In genomic region chr3:112013784-112014143, GRCh38 we compare ENCODE assay signal across 10 cellular contexts. TPM values are rescaled to one million over a fixed set of nuclear protein-coding genes. Genes with fewer than 3 reads are reported as not detected.
A peak's percentile ranks its signal among the peaks of the same experiment; 100 is the strongest.
DNase-seq lines count a peak whose midpoint lies in the region; ATAC-seq, FAIRE-seq and TF ChIP-seq lines count a peak whose summit lies in the region.
"Had no signal": no experiment of that assay in that cellular context is flagged by ENCODE, and none has a peak within 500 bp of the region (broad histone marks: within the 10 kb centered on the region; RNA-seq: fewer than 3 reads in every experiment).

No MANE protein-coding gene starts in this region.

- in situ Hi-C loops in HepG2 (cut with HindIII; ENCODE audit: extremely low pct_ligation_motif_present, low pct_unique_long_range_greater_than_20kb) = no loop called here

- TF ChIP-seq POLR2A in HepG2 (IDR thresholded peaks at IDR 0.05; ENCODE audit: insufficient read depth in 1 of 2, low read depth in 2 of 2, low read length in 2 of 2) = no peak

- peak overlapping the region; percentile 99 for H3K4me2 ChIP-seq in HepG2 (ENCODE audit: low read depth, low read length)

- H3K4me3 ChIP-seq in HepG2 (replicated peaks in 1 of 3; ENCODE audit: insufficient read depth in 1 of 3, low read depth in 2 of 3, low read length in 3 of 3) = no peak overlapping the region

- TF ChIP-seq RAD21 in HepG2 (CRISPR knock-in tag; IDR thresholded peaks at IDR 0.05) = no peak

- no TSS peak for BruUV-seq in HepG2 (replicated peaks; lab: Mats Ljungman, UMichigan)

- no peaks in the 10 kb centered on the region for H3K36me3 ChIP-seq in HepG2 (replicated peaks in 1 of 2; ENCODE audit: control insufficient read depth in 1 of 2, insufficient read depth in 2 of 2, low read length in 2 of 2)

- intact Hi-C loops in HepG2 (cut with micrococcal nuclease; ENCODE audit: unreplicated experiment) = loop anchor here (1.0 to 10.0 kb wide), 3 partner anchors 24 to 439 kb away; no protein-coding TSS in a partner anchor

- no peak for TF ChIP-seq EP300 in HepG2 (IDR thresholded peaks at IDR 0.05; ENCODE audit: low read depth in 2 of 2, low read length in 2 of 2)
- no peak for TF ChIP-seq EP300 in HepG2 (CRISPR knock-in tag; IDR thresholded peaks at IDR 0.05; ENCODE audit: borderline replicate concordance)

- no peaks in the 10 kb centered on the region for H4K20me1 ChIP-seq in HepG2 (ENCODE audit: insufficient read depth, low read length)

- peak; percentile 16 for ATAC-seq in GM18858 (IDR thresholded peaks at IDR 0.05; ENCODE audit: unreplicated experiment)
- peak; percentile 46 for ATAC-seq in GM21723 (IDR thresholded peaks at IDR 0.05; ENCODE audit: unreplicated experiment)
- peak; percentile 36 for ATAC-seq in HG03457 (IDR thresholded peaks at IDR 0.05; ENCODE audit: unreplicated experiment)
- ATAC-seq in HepG2 = peak; percentile 18; the same call in 2 of the 3 replicates

- DNase-seq in HepG2 (ENCODE audit: low spot score) (no peak), H4 (ENCODE audit: low spot score) (no peak), occipital lobe (lab: John Stamatoyannopoulos, UW) (no peak), NCI-H146 (lab: John Stamatoyannopoulos, UW) (no peak), NCI-H748 (lab: John Stamatoyannopoulos, UW; ENCODE audit: unreplicated experiment) (no peak)
- DNase-seq: NCI-H524 treated with DMSO at 0.1 percent for 48 hours had no signal

- no peaks in the 10 kb centered on the region for H3K79me2 ChIP-seq in HepG2 (ENCODE audit: insufficient read depth, low read length)

- peaks cover 0 to 5% of the 10 kb centered on the region in 2 experiments; a peak in 1 of 5 replicates for H3K27me3 ChIP-seq in HepG2 (ENCODE audit: control insufficient read depth in 1 of 2, insufficient read depth in 2 of 2, low read length in 2 of 2)

- H3K9me3 ChIP-seq in HepG2 (ENCODE audit: low read length) = no peaks in the 10 kb centered on the region

- no peak for FAIRE-seq in HepG2 (lab: Jason Lieb, UNC)

- POLR2A ChIA-PET in HepG2 (lab: Yijun Ruan, JAX) = interaction anchor here (0.6 to 1.7 kb wide), 5 partner anchors 8 to 35 kb away, joined by 3 to 21 read pairs (median 5); partner anchors contain the start of genes ABHD10 and TAGLN3

- CTCF ChIA-PET in HepG2 (lab: Yijun Ruan, JAX; ENCODE audit: low intra/inter-chr PET ratio, low total read pairs) = interaction anchor here (2.0 to 2.3 kb wide), 2 partner anchors 25 to 345 kb away, joined by 6 to 28 read pairs; no protein-coding TSS in a partner anchor

- WGBS in HepG2 (ENCODE audit: low lambda C conversion rate) = 16% methylated on average over 5 of the region's 5 CpGs

- no peak for TF ChIP-seq CTCF in HepG2 (CRISPR knock-in tag; IDR thresholded peaks at IDR 0.05)

- H3K4me1 ChIP-seq in HepG2 (ENCODE audit: insufficient read depth, low read length) = peaks cover 12% of the 10 kb centered on the region

- H2AFZ ChIP-seq in HepG2 (ENCODE audit: low read length) = no peak overlapping the region

- no peak overlapping the region for H3K9ac ChIP-seq in HepG2 (ENCODE audit: insufficient read depth, low read depth, low read length)

- H3K27ac ChIP-seq in HepG2 (ENCODE audit: extremely low read length, insufficient read depth, low read length) = no peak overlapping the region

TF ChIP-seq in HepG2, 621 proteins besides CTCF, POLR2A, EP300 and RAD21 (continues in another document):
- TF ChIP-seq STAT5B (CRISPR knock-in tag; IDR thresholded peaks at IDR 0.05) (no peak), MTF1 (CRISPR knock-in tag; IDR thresholded peaks at IDR 0.05) (no peak), CAMTA2 (CRISPR knock-in tag; IDR thresholded peaks at IDR 0.05; ENCODE audit: borderline replicate concordance) (no peak), ELF4 (CRISPR knock-in tag; IDR thresholded peaks at IDR 0.05; ENCODE audit: borderline replicate concordance) (no peak), ZNF234 (CRISPR knock-in tag; conservative IDR thresholded peaks at IDR 0.05) (no peak)

RNA-seq across cellular contexts. Expression of gene TAGLN3, which starts 15.0 kb away (rescaled TPM):
- total RNA-seq in HepG2 (2016; rRNA removed; fragmentation: Illumina TruSeq; extraction: Trizol) (0.80 and 0.91 TPM in 2 replicates), occipital lobe (151 TPM)
- total RNA-seq in HepG2 (2016; cell fraction: cytosol; rRNA removed; fragmentation: Illumina TruSeq; extraction: Trizol; ENCODE audit: low read depth) = 0.40 and 0.71 TPM in 2 replicates
- total RNA-seq in HepG2 (2016; cell fraction: insoluble cytoplasmic fraction; rRNA removed; fragmentation: Illumina TruSeq; extraction: Trizol) = 0.43 and 0.77 TPM in 2 replicates
- 0.34 and 0.86 TPM in 2 replicates for total RNA-seq in HepG2 (2016; cell fraction: membrane; rRNA removed; fragmentation: Illumina TruSeq; extraction: Trizol)
- not detected in 2 replicates for total RNA-seq in HepG2 (2016; cell fraction: nucleus; rRNA removed; fragmentation: Illumina TruSeq; extraction: Trizol)
- 0.51 and 0.60 TPM in 2 replicates for polyA plus RNA-seq in HepG2 (2011; rRNA removed)
- 0.35 and 0.43 TPM in 2 replicates for polyA plus RNA-seq in HepG2 (2011; cell fraction: cytosol; rRNA removed)
- 0.45 and 0.47 TPM in 2 replicates for polyA plus RNA-seq in HepG2 (2011; cell fraction: nucleus; rRNA removed)
- polyA plus RNA-seq in HepG2 (2012) = not detected in 2 replicates
- polyA plus RNA-seq in HepG2 (2016; cell fraction: cytosol; fragmentation: Illumina TruSeq; extraction: Trizol; ENCODE audit: low read depth) = 0.47 and 0.54 TPM in 2 replicates
- 0.81 and 0.86 TPM in 2 replicates for polyA plus RNA-seq in HepG2 (2016; cell fraction: insoluble cytoplasmic fraction; fragmentation: Illumina TruSeq; extraction: Trizol; ENCODE audit: low read depth)
- 0.52 and 0.73 TPM in 2 replicates for polyA plus RNA-seq in HepG2 (2016; cell fraction: membrane; fragmentation: Illumina TruSeq; extraction: Trizol; ENCODE audit: low read depth)
- polyA plus RNA-seq in HepG2 (2016; cell fraction: nucleus; fragmentation: Illumina TruSeq; extraction: Trizol; ENCODE audit: insufficient read depth, low read depth) = 0.87 TPM in 1 of 2 replicates, not detected in the other
- 0.44 TPM in 1 of 2 replicates, not detected in the other for polyA minus RNA-seq in HepG2 (2011; rRNA and poly(A)+ RNA removed; ENCODE audit: low replicate concordance)
- not detected in 2 replicates for polyA minus RNA-seq in HepG2 (2011; cell fraction: cytosol; rRNA and poly(A)+ RNA removed)
- not detected in 2 replicates for polyA minus RNA-seq in HepG2 (2011; cell fraction: nucleus; rRNA and poly(A)+ RNA removed)
- total RNA-seq in H4 (2014; rRNA removed; shearing (Covaris generic)) = not detected in 2 replicates

RNA-seq across cellular contexts. Expression of gene TMPRSS7, which starts 20.8 kb away (rescaled TPM):
- total RNA-seq in HepG2 (2016; rRNA removed; fragmentation: Illumina TruSeq; extraction: Trizol) (not detected in 2 replicates), occipital lobe (0.47 TPM)
- not detected in 2 replicates for total RNA-seq in HepG2 (2016; cell fraction: cytosol; rRNA removed; fragmentation: Illumina TruSeq; extraction: Trizol; ENCODE audit: low read depth)
- not detected in 2 replicates for total RNA-seq in HepG2 (2016; cell fraction: insoluble cytoplasmic fraction; rRNA removed; fragmentation: Illumina TruSeq; extraction: Trizol)
- total RNA-seq in HepG2 (2016; cell fraction: membrane; rRNA removed; fragmentation: Illumina TruSeq; extraction: Trizol) = not detected in 2 replicates
- not detected in 2 replicates for total RNA-seq in HepG2 (2016; cell fraction: nucleus; rRNA removed; fragmentation: Illumina TruSeq; extraction: Trizol)
- polyA plus RNA-seq in HepG2 (2011; rRNA removed) = not detected in 2 replicates
- polyA plus RNA-seq in HepG2 (2011; cell fraction: cytosol; rRNA removed) = not detected in 2 replicates
- polyA plus RNA-seq in HepG2 (2011; cell fraction: nucleus; rRNA removed) = not detected in 2 replicates
- not detected in 2 replicates for polyA plus RNA-seq in HepG2 (2012)
- not detected in 2 replicates for polyA plus RNA-seq in HepG2 (2016; cell fraction: cytosol; fragmentation: Illumina TruSeq; extraction: Trizol; ENCODE audit: low read depth)
- not detected in 2 replicates for polyA plus RNA-seq in HepG2 (2016; cell fraction: insoluble cytoplasmic fraction; fragmentation: Illumina TruSeq; extraction: Trizol; ENCODE audit: low read depth)
- not detected in 2 replicates for polyA plus RNA-seq in HepG2 (2016; cell fraction: membrane; fragmentation: Illumina TruSeq; extraction: Trizol; ENCODE audit: low read depth)
- polyA plus RNA-seq in HepG2 (2016; cell fraction: nucleus; fragmentation: Illumina TruSeq; extraction: Trizol; ENCODE audit: insufficient read depth, low read depth) = not detected in 2 replicates
- polyA minus RNA-seq in HepG2 (2011; rRNA and poly(A)+ RNA removed; ENCODE audit: low replicate concordance) = not detected in 2 replicates
- not detected in 2 replicates for polyA minus RNA-seq in HepG2 (2011; cell fraction: cytosol; rRNA and poly(A)+ RNA removed)
- not detected in 2 replicates for polyA minus RNA-seq in HepG2 (2011; cell fraction: nucleus; rRNA and poly(A)+ RNA removed)
- total RNA-seq in H4 (2014; rRNA removed; shearing (Covaris generic)) = 0.12 TPM in 1 of 2 replicates, not detected in the other
- total RNA-seq: astrocyte had no signal

RNA-seq across cellular contexts. Expression of gene ABHD10, which starts 34.9 kb away (rescaled TPM):
- total RNA-seq in HepG2 (2016; rRNA removed; fragmentation: Illumina TruSeq; extraction: Trizol) (50.2 and 84.8 TPM in 2 replicates), occipital lobe (89.5 TPM)
- 3.8 and 4.5 TPM in 2 replicates for total RNA-seq in HepG2 (2016; cell fraction: cytosol; rRNA removed; fragmentation: Illumina TruSeq; extraction: Trizol; ENCODE audit: low read depth)
- total RNA-seq in HepG2 (2016; cell fraction: insoluble cytoplasmic fraction; rRNA removed; fragmentation: Illumina TruSeq; extraction: Trizol) = 50.2 and 84.9 TPM in 2 replicates
- total RNA-seq in HepG2 (2016; cell fraction: membrane; rRNA removed; fragmentation: Illumina TruSeq; extraction: Trizol) = 13.5 and 16.1 TPM in 2 replicates
- 27.8 and 30.5 TPM in 2 replicates for total RNA-seq in HepG2 (2016; cell fraction: nucleus; rRNA removed; fragmentation: Illumina TruSeq; extraction: Trizol)
- 16.7 and 22.8 TPM in 2 replicates for polyA plus RNA-seq in HepG2 (2011; rRNA removed)
- 9.7 and 13.8 TPM in 2 replicates for polyA plus RNA-seq in HepG2 (2011; cell fraction: cytosol; rRNA removed)
- polyA plus RNA-seq in HepG2 (2011; cell fraction: nucleus; rRNA removed) = 7.1 and 8.8 TPM in 2 replicates
- polyA plus RNA-seq in HepG2 (2012) = 16.3 and 20.8 TPM in 2 replicates
- 2.6 and 3.0 TPM in 2 replicates for polyA plus RNA-seq in HepG2 (2016; cell fraction: cytosol; fragmentation: Illumina TruSeq; extraction: Trizol; ENCODE audit: low read depth)
- 62.4 and 64.2 TPM in 2 replicates for polyA plus RNA-seq in HepG2 (2016; cell fraction: insoluble cytoplasmic fraction; fragmentation: Illumina TruSeq; extraction: Trizol; ENCODE audit: low read depth)
- 7.6 and 8.6 TPM in 2 replicates for polyA plus RNA-seq in HepG2 (2016; cell fraction: membrane; fragmentation: Illumina TruSeq; extraction: Trizol; ENCODE audit: low read depth)
- polyA plus RNA-seq in HepG2 (2016; cell fraction: nucleus; fragmentation: Illumina TruSeq; extraction: Trizol; ENCODE audit: insufficient read depth, low read depth) = 33.2 and 36.3 TPM in 2 replicates
- polyA minus RNA-seq in HepG2 (2011; rRNA and poly(A)+ RNA removed; ENCODE audit: low replicate concordance) = 18.4 and 19.3 TPM in 2 replicates
- 20.8 and 25.8 TPM in 2 replicates for polyA minus RNA-seq in HepG2 (2011; cell fraction: cytosol; rRNA and poly(A)+ RNA removed)
- 22.8 and 24.7 TPM in 2 replicates for polyA minus RNA-seq in HepG2 (2011; cell fraction: nucleus; rRNA and poly(A)+ RNA removed)
- 34.1 and 44.1 TPM in 2 replicates for total RNA-seq in H4 (2014; rRNA removed; shearing (Covaris generic))

Comparison
In these comparisons a context has a peak if more than half of its experiments do, and no peak if none do; other contexts are left out.
1. RNA of gene TAGLN3, which starts 15.0 kb away (total RNA-seq): 151 TPM in occipital lobe (single experiment); 0.34 to 0.91 TPM in HepG2 and not detected in H4; every median in the first group is over 10 times any median in the second.
2. Peak in every context shown above with its lines, with median percentiles within 50 percentile points of each other: ATAC-seq.